Comparison of ENCODE assay signal across 11 cellular contexts in genomic region chr7:135161669-135162068, GRCh38. TPM values are rescaled to one million over a fixed set of nuclear protein-coding genes. Genes with fewer than 3 reads are reported as not detected.
DNase-seq lines count a peak whose midpoint lies in the region; ATAC-seq and TF ChIP-seq lines count a peak whose summit lies in the region.
"Had no signal": no experiment of that assay in that cellular context is flagged by ENCODE, and none has a peak within 500 bp of the region (broad histone marks: within the 10 kb centered on the region; RNA-seq: fewer than 3 reads in every experiment).

No MANE protein-coding gene starts in this region.

- in situ Hi-C loops in brain microvascular endothelial cell (cut with HindIII; ENCODE audit: low pct_ligation_motif_present, low sequenced_read_pairs) = loop anchor here (25.0 kb wide), 1 partner anchor 174 kb away; the partner anchor contains the start of gene AGBL3

- H3K4me3 ChIP-seq in parathyroid adenoma (ENCODE audit: low read depth, low read length) (no peak overlapping the region), brain microvascular endothelial cell (ENCODE audit: low read depth, low read length) (no peak overlapping the region), BE2C (ENCODE audit: low read depth, low read length) (no peak overlapping the region)
- H3K4me3 ChIP-seq: tibial artery had no signal

- peaks cover 38% of the 10 kb centered on the region for H3K4me1 Mint-ChIP-seq in CD4-positive, alpha-beta T cell (ENCODE audit: low read depth)
- H3K4me1 Mint-ChIP-seq in IgD-negative memory B cell (peaks cover 38 to 43% (median 42%) of the 10 kb centered on the region in 3 donors), endothelial cell (ENCODE audit: unreplicated experiment) (peaks cover 32% of the 10 kb centered on the region)

- H2AFZ ChIP-seq in parathyroid adenoma = no peak overlapping the region

- peaks cover 7% of the 10 kb centered on the region for H3K9me3 Mint-ChIP-seq in CD4-positive, alpha-beta T cell
- H3K9me3 Mint-ChIP-seq in IgD-negative memory B cell (peaks cover 0 to 10% (median 3%) of the 10 kb centered on the region in 3 donors), endothelial cell (ENCODE audit: unreplicated experiment) (peaks cover 6% of the 10 kb centered on the region)

- intact Hi-C loops in CD4-positive, alpha-beta T cell (cut with DNase I, micrococcal nuclease) = loop anchor here in 1 of 2 experiments (10.0 kb wide), 3 partner anchors 297 to 707 kb away; partner anchors contain the start of genes AKR1B1 and STMP1

- H3K9me3 ChIP-seq in CD4-positive, alpha-beta T cell (ENCODE audit: control insufficient read depth, low read length) = peaks cover 11% of the 10 kb centered on the region
- H3K9me3 ChIP-seq in parathyroid adenoma (ENCODE audit: control insufficient read depth, low read length) (no peaks in the 10 kb centered on the region), BE2C (peaks cover 11% of the 10 kb centered on the region)

- no peak overlapping the region for H3K27ac ChIP-seq in CD4-positive, alpha-beta T cell (ENCODE audit: low read depth, low read length)
- H3K27ac ChIP-seq in parathyroid adenoma (peak overlapping the region; percentile 5), brain microvascular endothelial cell (no peak overlapping the region)
- H3K27ac ChIP-seq: epithelial cell of prostate had no signal

- H3K9ac ChIP-seq in parathyroid adenoma = no peak overlapping the region

- peaks cover 92% of the 10 kb centered on the region for H3K36me3 Mint-ChIP-seq in CD4-positive, alpha-beta T cell (ENCODE audit: low read depth)
- H3K36me3 Mint-ChIP-seq in IgD-negative memory B cell = peaks cover 6% of the 10 kb centered on the region
- H3K36me3 Mint-ChIP-seq in endothelial cell (ENCODE audit: low read depth, unreplicated experiment) = peaks cover 44% of the 10 kb centered on the region

- H3K4me3 Mint-ChIP-seq in CD4-positive, alpha-beta T cell = no peak overlapping the region
- H3K4me3 Mint-ChIP-seq in IgD-negative memory B cell (peak overlapping the region in 2 of 4 donors; percentile 27 to 80), endothelial cell (ENCODE audit: unreplicated experiment) (no peak overlapping the region)

- POLR2A ChIA-PET in CD4-positive, alpha-beta T cell (lab: Charles Lee) = interaction anchor here (1.6 kb wide), 1 partner anchor 14 kb away, joined by 5 read pairs; the partner anchor contains the start of gene TMEM140

- no peaks in the 10 kb centered on the region for H3K36me3 ChIP-seq in parathyroid adenoma (ENCODE audit: control insufficient read depth, insufficient read depth, low read length)
- H3K36me3 ChIP-seq in brain microvascular endothelial cell (replicated peaks) = peaks cover 9% of the 10 kb centered on the region
- peaks cover 22% of the 10 kb centered on the region for H3K36me3 ChIP-seq in BE2C

- CTCF ChIA-PET in CD4-positive, alpha-beta T cell (lab: Charles Lee) = interaction anchor here (1.3 to 2.4 kb wide), 3 partner anchors 8 to 176 kb away, joined by 4 to 19 read pairs (median 5); partner anchors contain the start of genes AGBL3 and CYREN

- H3K27ac Mint-ChIP-seq in CD4-positive, alpha-beta T cell = peak overlapping the region; percentile 29
- H3K27ac Mint-ChIP-seq in IgD-negative memory B cell = peak overlapping the region in 2 of 3 donors; percentile 63 to 92
- peak overlapping the region; percentile 86 for H3K27ac Mint-ChIP-seq in endothelial cell (ENCODE audit: unreplicated experiment)

- no peaks in the 10 kb centered on the region for H3K27me3 Mint-ChIP-seq in CD4-positive, alpha-beta T cell
- H3K27me3 Mint-ChIP-seq in IgD-negative memory B cell = no peaks in the 10 kb centered on the region
- peaks cover 12% of the 10 kb centered on the region for H3K27me3 Mint-ChIP-seq in endothelial cell (ENCODE audit: unreplicated experiment)

- no peak for ATAC-seq in CD4-positive, alpha-beta T cell (ENCODE audit: poor library complexity)

- H3K27me3 ChIP-seq in CD4-positive, alpha-beta T cell (ENCODE audit: control insufficient read depth, insufficient read depth, low read length) = no peaks in the 10 kb centered on the region
- no peaks in the 10 kb centered on the region for H3K27me3 ChIP-seq in parathyroid adenoma (ENCODE audit: control insufficient read depth, insufficient read depth, low read length)
- no peaks in the 10 kb centered on the region for H3K27me3 ChIP-seq in brain microvascular endothelial cell (replicated peaks)
- no peaks in the 10 kb centered on the region for H3K27me3 ChIP-seq in BE2C
- H3K27me3 ChIP-seq: tibial artery had no signal

- no peak for TF ChIP-seq CTCF in CD4-positive, alpha-beta T cell (IDR thresholded peaks at IDR 0.05)
- no peak for TF ChIP-seq CTCF in endothelial cell (IDR thresholded peaks at IDR 0.05; ENCODE audit: unreplicated experiment)
- no peak for TF ChIP-seq CTCF in parathyroid adenoma (IDR thresholded peaks at IDR 0.05)
- TF ChIP-seq CTCF in brain microvascular endothelial cell (IDR thresholded peaks at IDR 0.05; ENCODE audit: low read depth, low read length, missing control alignments) = no peak
- TF ChIP-seq CTCF in BE2C (IDR thresholded peaks at IDR 0.05; ENCODE audit: low read depth, low read length) = no peak

- peaks cover 6% of the 10 kb centered on the region for H3K79me2 ChIP-seq in parathyroid adenoma

- peaks cover 15% of the 10 kb centered on the region for H3K4me1 ChIP-seq in parathyroid adenoma
- no peaks in the 10 kb centered on the region for H3K4me1 ChIP-seq in BE2C

- no peak for DNase-seq in CD4-positive, alpha-beta T cell
- no peak for DNase-seq in endothelial cell (ENCODE audit: low spot score)
- DNase-seq in C1 segment of cervical spinal cord (lab: John Stamatoyannopoulos, UW) = no peak
- no peak for DNase-seq in brain microvascular endothelial cell
- no peak for DNase-seq in effector CD8-positive, alpha-beta T cell (lab: John Stamatoyannopoulos, UW)
- no peak for DNase-seq in BE2C
- DNase-seq: stimulated activated CD4-positive, alpha-beta T cell treated with anti-CD3 and anti-CD28 coated beads, Interleukin-4, amount 100 ng/mL, for 4 hours had no signal

- H3K4me2 ChIP-seq in parathyroid adenoma (ENCODE audit: low read length) = no peak overlapping the region

RNA-seq across cellular contexts. Expression of gene CYREN, which starts 8.8 kb away (rescaled TPM):
- total RNA-seq in CD4-positive, alpha-beta T cell = 10 to 100 TPM; 14.0 to 15.8 TPM
- 39.5 TPM for polyA plus RNA-seq in IgD-negative memory B cell
- 38.1 TPM for total RNA-seq in endothelial cell (ENCODE audit: unreplicated experiment)
- 47.0 TPM for polyA plus RNA-seq in BE2C (2012; ENCODE audit: insufficient read depth, insufficient read length, low read depth)

RNA-seq across cellular contexts. Expression of gene TMEM140, which starts 13.8 kb away (rescaled TPM):
- total RNA-seq in CD4-positive, alpha-beta T cell = 10 to 100 TPM; 27.7 to 32.2 TPM
- polyA plus RNA-seq in IgD-negative memory B cell = 34.7 TPM
- total RNA-seq in endothelial cell (ENCODE audit: unreplicated experiment) = not detected
- polyA plus RNA-seq in BE2C (2012; ENCODE audit: insufficient read depth, insufficient read length, low read depth) = 20.7 TPM

RNA-seq across cellular contexts. Expression of gene WDR91, which starts 49.7 kb away (rescaled TPM):
- 10 to 100 TPM; 39.9 to 41.7 TPM for total RNA-seq in CD4-positive, alpha-beta T cell
- 5.9 TPM for polyA plus RNA-seq in IgD-negative memory B cell
- total RNA-seq in endothelial cell (ENCODE audit: unreplicated experiment) = 11.5 TPM
- 21.4 TPM for polyA plus RNA-seq in BE2C (2012; ENCODE audit: insufficient read depth, insufficient read length, low read depth)

Comparison
In these comparisons a context has a peak if more than half of its experiments do, and no peak if none do; other contexts are left out.
1. H3K27ac Mint-ChIP-seq: peak in every context shown above with its lines; median percentile 86 in endothelial cell; 78 in IgD-negative memory B cell; 29 in CD4-positive, alpha-beta T cell.
2. RNA of gene TMEM140, which starts 13.8 kb away (total RNA-seq): 27.7 to 32.2 TPM in CD4-positive, alpha-beta T cell; not detected in endothelial cell (single experiment); every median in the first group is over 10 times any median in the second.